ENCODE assay signal across 8 cellular contexts in genomic region chr5:108727639-108728565, GRCh38. TPM values are rescaled to one million over a fixed set of nuclear protein-coding genes. Genes with fewer than 3 reads are reported as not detected.
DNase-seq lines count a peak whose midpoint lies in the region; ATAC-seq and TF ChIP-seq lines count a peak whose summit lies in the region.

No MANE protein-coding gene starts in this region.

- H3K79me2 ChIP-seq in H9 (ENCODE audit: insufficient read depth, low read length) (no peaks in the 10 kb centered on the region), Loucy (ENCODE audit: insufficient read depth, low read length) (no peaks in the 10 kb centered on the region)

- peaks cover 31 to 37% of the 10 kb centered on the region in 2 experiments for H3K4me1 Mint-ChIP-seq in H9

- no peak overlapping the region for H2BK20ac ChIP-seq in H9 (ENCODE audit: low read depth, low read length, poor library complexity, severe bottlenecking)

- no peak overlapping the region for H4K5ac ChIP-seq in H9 (ENCODE audit: insufficient read length, low read depth, low read length)

- H2BK120ac ChIP-seq in H9 (ENCODE audit: low read depth, low read length, poor library complexity, severe bottlenecking) (no peak overlapping the region), neuronal stem cell (ENCODE audit: low read depth, low read length) (no peak overlapping the region)

- no peak for TF ChIP-seq EP300 in gastroesophageal sphincter (IDR thresholded peaks at IDR 0.05)
- TF ChIP-seq EP300 in upper lobe of left lung (IDR thresholded peaks at IDR 0.05) = no peak

- H2BK15ac ChIP-seq in H9 (ENCODE audit: low read depth, low read length) = no peak overlapping the region
- H2BK15ac ChIP-seq in neuronal stem cell (ENCODE audit: low read length) = peak overlapping the region; percentile 95

- peaks cover 14% of the 10 kb centered on the region for H3K23me2 ChIP-seq in H9 (ENCODE audit: insufficient read length, low read depth, low read length, poor library complexity, severe bottlenecking)

- H3K79me1 ChIP-seq in H9 (ENCODE audit: insufficient read depth, low read depth, low read length, poor library complexity, severe bottlenecking) (no peaks in the 10 kb centered on the region), neuronal stem cell (ENCODE audit: low read depth, low read length) (no peaks in the 10 kb centered on the region)

- no peaks in the 10 kb centered on the region for H3K9me2 ChIP-seq in Loucy (replicated peaks; ENCODE audit: low read depth, low read length)

- H3K9me3 ChIP-seq in H9 (ENCODE audit: control insufficient read depth, low read depth, low read length) (no peaks in the 10 kb centered on the region), Loucy (ENCODE audit: insufficient read depth, low read depth, low read length) (no peaks in the 10 kb centered on the region), gastroesophageal sphincter (no peaks in the 10 kb centered on the region), neuronal stem cell (replicated peaks in 1 of 2; ENCODE audit: control insufficient read depth in 2 of 2, insufficient read depth in 1 of 2, low read depth in 1 of 2, low read length in 2 of 2) (no peaks in the 10 kb centered on the region), upper lobe of left lung (no peaks in the 10 kb centered on the region)

- H3T11ph ChIP-seq in H9 (ENCODE audit: low read length) = no peak overlapping the region

- H2AFZ ChIP-seq in H9 (ENCODE audit: low read length) (peak overlapping the region; percentile 24), Loucy (ENCODE audit: low read length) (peak overlapping the region; percentile 84), neuronal stem cell (ENCODE audit: low read length) (peak overlapping the region; percentile 89)

- no peak overlapping the region; the same call in 1 of the 2 replicates for H3K4ac ChIP-seq in H9 (ENCODE audit: low read depth, low read length)
- H3K4ac ChIP-seq in neuronal stem cell (ENCODE audit: low read length) = peak overlapping the region; percentile 72

- peak; percentile 96 for DNase-seq in GM03348 (ENCODE audit: low spot score)
- peak; percentile 93 for DNase-seq in H9
- DNase-seq in SIG-M5 treated with dmso at 0.1 percent for 504 hours (lab: John Stamatoyannopoulos, UW; ENCODE audit: unreplicated experiment) = peak; percentile 88
- DNase-seq in activated naive CD4-positive, alpha-beta T cell treated with anti-CD3 and anti-CD28 coated beads, Interleukin-2, amount 50 U/mL, for 72 hours (ENCODE audit: low spot score in 2 of 2) = peak; percentile 28 to 59
- peak; percentile 84 for DNase-seq in neuronal stem cell (ENCODE audit: low spot score)
- peak; percentile 95 to 97 for DNase-seq in upper lobe of left lung

- TF ChIP-seq CTCF in H9 (conservative IDR thresholded peaks at IDR 0.05) (no peak), Loucy (conservative IDR thresholded peaks at IDR 0.05; ENCODE audit: low read length) (no peak), gastroesophageal sphincter (IDR thresholded peaks at IDR 0.05) (peak in 2 of 4 experiments; percentile 11 to 17), upper lobe of left lung (IDR thresholded peaks at IDR 0.05) (peak in 1 of 6 experiments; percentile 26)

- H3K27ac ChIP-seq in H9 (ENCODE audit: insufficient read length, low read depth, low read length) = no peak overlapping the region
- H3K27ac ChIP-seq in gastroesophageal sphincter = peak overlapping the region; percentile 89 to 94 (median 90)
- H3K27ac ChIP-seq in neuronal stem cell (replicated peaks; ENCODE audit: low read length) = peak overlapping the region; percentile 84
- H3K27ac ChIP-seq in upper lobe of left lung = peak overlapping the region; percentile 92 to 98 (median 96)

- H2BK5ac ChIP-seq in H9 (ENCODE audit: insufficient read length, low read length) = peak overlapping the region; percentile 36
- H2BK5ac ChIP-seq in neuronal stem cell (ENCODE audit: low read length) = peak overlapping the region; percentile 97

- no peak overlapping the region for H2AK5ac ChIP-seq in H9 (ENCODE audit: insufficient read length, low read length)
- no peak overlapping the region for H2AK5ac ChIP-seq in neuronal stem cell (ENCODE audit: low read depth, low read length)

- no peaks in the 10 kb centered on the region for H3K36me3 ChIP-seq in Loucy (ENCODE audit: insufficient read depth, low read length)
- no peaks in the 10 kb centered on the region for H3K36me3 ChIP-seq in gastroesophageal sphincter
- H3K36me3 ChIP-seq in neuronal stem cell (replicated peaks in 1 of 2; ENCODE audit: control insufficient read depth in 2 of 2, insufficient read depth in 2 of 2, low read length in 2 of 2) = no peaks in the 10 kb centered on the region
- no peaks in the 10 kb centered on the region for H3K36me3 ChIP-seq in upper lobe of left lung

- H3K4me3 ChIP-seq in Loucy (ENCODE audit: low read length, poor library complexity, severe bottlenecking) (peak overlapping the region; percentile 86), gastroesophageal sphincter (peak overlapping the region; percentile 84 to 85), neuronal stem cell (ENCODE audit: low read length in 2 of 2) (peak overlapping the region; percentile 40 to 99), upper lobe of left lung (peak overlapping the region; percentile 40 to 84 (median 69))

- no CpG with 5 or more reads among the region's 61 CpGs for WGBS in H9 (ENCODE audit: extremely low coverage, insufficient read length, low lambda C conversion rate)
- WGBS in gastroesophageal sphincter (ENCODE audit: low coverage in 1 of 2), 2 donors = 0% methylated on average over 5 to 26 of the region's 61 CpGs
- WGBS in neuronal stem cell (ENCODE audit: extremely low coverage in 2 of 2, insufficient read length in 2 of 2, insufficient replicate concordance in 1 of 2), 2 donors = no CpG with 5 or more reads among the region's 61 CpGs
- WGBS in upper lobe of left lung, 2 donors = 0 to 2% methylated on average over 20 to 36 of the region's 61 CpGs

- ATAC-seq in activated naive CD4-positive, alpha-beta T cell treated with anti-CD3 and anti-CD28 coated beads, Interleukin-2, amount 50 U/mL, for 72 hours = peak; percentile 79 to 82
- ATAC-seq in gastroesophageal sphincter (peak; percentile 100), upper lobe of left lung (ENCODE audit: low FRiP score in 2 of 2) (peak; percentile 99 to 100)

- H3K27me3 ChIP-seq in H9 (ENCODE audit: insufficient read depth, low read length) = no peaks in the 10 kb centered on the region
- H3K27me3 ChIP-seq in Loucy (ENCODE audit: insufficient read depth, low read length, poor library complexity, severe bottlenecking) = no peaks in the 10 kb centered on the region
- H3K27me3 ChIP-seq in gastroesophageal sphincter = no peaks in the 10 kb centered on the region
- H3K27me3 ChIP-seq in neuronal stem cell (ENCODE audit: control insufficient read depth in 3 of 3, insufficient read depth in 3 of 3, low read depth in 1 of 3, low read length in 3 of 3) = no peaks in the 10 kb centered on the region
- H3K27me3 ChIP-seq in upper lobe of left lung = no peaks in the 10 kb centered on the region

- H3K27ac Mint-ChIP-seq in H9 = peak overlapping the region; percentile 93 to 99 (median 96)
- peak overlapping the region in 1 of 2 donors; percentile 31 for H3K27ac Mint-ChIP-seq in activated naive CD4-positive, alpha-beta T cell treated with anti-CD3 and anti-CD28 coated beads, Interleukin-2, amount 50 U/mL, for 72 hours

- no peaks in the 10 kb centered on the region for H3K27me3 Mint-ChIP-seq in H9 (ENCODE audit: low read depth)

- H3K23ac ChIP-seq in H9 (ENCODE audit: insufficient read length, low read depth, low read length) = no peak overlapping the region
- H3K23ac ChIP-seq in neuronal stem cell (ENCODE audit: low read depth, low read length, poor library complexity) = peak overlapping the region; percentile 96

- no peaks in the 10 kb centered on the region for H3K9me3 Mint-ChIP-seq in H9
- no peaks in the 10 kb centered on the region for H3K9me3 Mint-ChIP-seq in activated naive CD4-positive, alpha-beta T cell treated with anti-CD3 and anti-CD28 coated beads, Interleukin-2, amount 50 U/mL, for 72 hours

- H3K9ac ChIP-seq in H9 (ENCODE audit: extremely low read depth, insufficient read length, low read length) (peak overlapping the region; percentile 90), Loucy (ENCODE audit: low read depth, low read length, poor library complexity, severe bottlenecking) (peak overlapping the region; percentile 72), neuronal stem cell (ENCODE audit: low read depth, low read length, poor library complexity) (peak overlapping the region; percentile 97)

- no peaks in the 10 kb centered on the region; the same call in 1 of the 2 replicates for H3K4me1 ChIP-seq in H9 (ENCODE audit: insufficient read depth, low read length)
- H3K4me1 ChIP-seq in Loucy (ENCODE audit: insufficient read depth, low read length, poor library complexity, severe bottlenecking) = peaks cover 9% of the 10 kb centered on the region
- H3K4me1 ChIP-seq in gastroesophageal sphincter = peaks cover 0 to 24% (median 0%) of the 10 kb centered on the region in 3 donors
- H3K4me1 ChIP-seq in neuronal stem cell (ENCODE audit: control insufficient read depth in 2 of 2, insufficient read depth in 1 of 2, low read depth in 1 of 2, low read length in 2 of 2) = peaks cover 0 to 5% of the 10 kb centered on the region in 2 donors
- peaks cover 0 to 24% (median 9%) of the 10 kb centered on the region in 4 donors for H3K4me1 ChIP-seq in upper lobe of left lung

- H3K4me2 ChIP-seq in H9 (ENCODE audit: insufficient read depth, insufficient read length, low read length) (peak overlapping the region; percentile 100), Loucy (ENCODE audit: low read depth, low read length, poor library complexity, severe bottlenecking) (peak overlapping the region; percentile 88), neuronal stem cell (ENCODE audit: insufficient read depth, low read length, poor library complexity, severe bottlenecking) (peak overlapping the region; percentile 64)

- no peaks in the 10 kb centered on the region for H3F3A ChIP-seq in Loucy (ENCODE audit: low read depth)

- H3K4me3 Mint-ChIP-seq in H9 = peak overlapping the region; percentile 82 to 88

- H3K36me3 Mint-ChIP-seq in H9 (ENCODE audit: insufficient read depth in 1 of 3, low read depth in 3 of 3) = no peaks in the 10 kb centered on the region; a peak in 1 of 7 replicates
- no peaks in the 10 kb centered on the region for H3K36me3 Mint-ChIP-seq in activated naive CD4-positive, alpha-beta T cell treated with anti-CD3 and anti-CD28 coated beads, Interleukin-2, amount 50 U/mL, for 72 hours

- H2BK12ac ChIP-seq in H9 (ENCODE audit: insufficient read length, low read depth, low read length) = no peak overlapping the region
- H2BK12ac ChIP-seq in neuronal stem cell (ENCODE audit: low read length) = peak overlapping the region; percentile 6

- H4K8ac ChIP-seq in H9 (replicated peaks; ENCODE audit: insufficient read length, low read depth, low read length) = peak overlapping the region; percentile 51
- peak overlapping the region; percentile 99 for H4K8ac ChIP-seq in neuronal stem cell (ENCODE audit: low read depth, low read length)

- H3K14ac ChIP-seq in H9 (ENCODE audit: insufficient read depth, low read length) (peak overlapping the region; percentile 93), neuronal stem cell (ENCODE audit: low read length) (peak overlapping the region; percentile 90)

- no peaks in the 10 kb centered on the region for H4K20me1 ChIP-seq in H9 (ENCODE audit: control insufficient read depth, insufficient read depth, insufficient read length)
- no peaks in the 10 kb centered on the region for H4K20me1 ChIP-seq in Loucy (ENCODE audit: insufficient read depth, low read length, poor library complexity, severe bottlenecking)

- no peak overlapping the region for H3K56ac ChIP-seq in H9 (ENCODE audit: insufficient read length, low read depth, low read length)

- H3K18ac ChIP-seq in H9 (ENCODE audit: insufficient read length, low read depth, low read length) (peak overlapping the region; percentile 96), neuronal stem cell (ENCODE audit: low read length) (peak overlapping the region; percentile 99)

- H4K91ac ChIP-seq in H9 (ENCODE audit: insufficient read length, low read depth, low read length) (no peak overlapping the region), neuronal stem cell (ENCODE audit: low read depth, low read length, poor library complexity) (no peak overlapping the region)

- TF ChIP-seq POLR2A in gastroesophageal sphincter (IDR thresholded peaks at IDR 0.05) = peak; percentile 77 to 81
- TF ChIP-seq POLR2A in upper lobe of left lung (IDR thresholded peaks at IDR 0.05) = peak in 3 of 4 donors; percentile 66 to 93 (median 83)

RNA-seq across cellular contexts. Expression of gene FER, which starts 19.8 kb away (rescaled TPM):
- total RNA-seq in H9 (2021) = 16.5 and 18.0 TPM in 2 replicates
- 1 to 10 TPM; 7.8 to 9.8 TPM for total RNA-seq in activated naive CD4-positive, alpha-beta T cell treated with anti-CD3 and anti-CD28 coated beads, Interleukin-2, amount 50 U/mL, for 72 hours
- 10 to 100 TPM; 23.2 to 45.3 (median 32.5) TPM for total RNA-seq in gastroesophageal sphincter
- 10.3 TPM for polyA plus RNA-seq in neuronal stem cell (2013, experiment 1 of 2)
- 8.9 TPM for polyA plus RNA-seq in neuronal stem cell (2013, experiment 2 of 2)
- total RNA-seq in upper lobe of left lung = 10 to 100 TPM; 17.6 to 55.5 (median 27.9) TPM

Comparison
In these comparisons a context has a peak if more than half of its experiments do, and no peak if none do; other contexts are left out.
1. DNase-seq: peak in every context shown above with its lines; median percentile 96 in GM03348; 96 in upper lobe of left lung; 93 in H9; 88 in SIG-M5 treated with dmso at 0.1 percent for 504 hours; 84 in neuronal stem cell; 44 in activated naive CD4-positive, alpha-beta T cell treated with anti-CD3 and anti-CD28 coated beads, Interleukin-2, amount 50 U/mL, for 72 hours.
2. H2AFZ ChIP-seq: peak in every context shown above with its lines; median percentile 89 in neuronal stem cell; 84 in Loucy; 24 in H9.